ENCODE assay signal across 11 cellular contexts in the genomic region with DNA sequence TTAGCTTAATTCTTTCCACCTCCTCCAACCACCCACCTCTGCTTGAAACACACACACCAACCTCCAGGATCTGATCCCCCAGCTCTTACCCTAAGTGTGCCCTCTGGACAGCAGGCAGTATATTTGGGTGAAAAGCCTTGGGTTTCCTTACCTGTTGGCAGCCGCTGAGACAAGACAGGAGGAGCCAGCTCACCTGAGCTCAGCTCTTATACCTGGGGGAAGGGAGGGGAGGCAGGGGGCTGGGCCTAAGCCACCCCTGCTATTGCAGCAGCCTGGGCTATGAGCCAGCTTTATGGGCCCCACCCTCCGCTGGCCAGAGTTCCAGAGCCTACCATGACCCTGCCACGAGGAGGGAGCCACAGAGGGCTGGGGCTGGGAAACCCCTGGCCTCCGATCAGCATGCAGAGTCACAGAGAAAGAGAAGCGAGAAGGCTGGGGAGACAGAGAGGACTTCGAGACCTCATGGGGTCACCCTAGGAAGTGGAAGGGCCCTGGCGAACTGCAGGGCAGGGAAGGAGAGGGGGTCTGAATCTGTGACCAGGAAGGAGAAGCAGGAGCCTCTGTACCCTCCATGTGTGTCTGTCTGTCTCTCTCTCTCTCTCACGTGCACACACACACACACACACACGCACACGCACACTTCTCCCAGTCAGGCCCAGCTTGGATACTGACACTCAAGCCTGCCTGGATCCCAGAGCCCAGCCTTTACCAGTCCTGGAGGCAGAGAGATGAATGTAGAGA. TPM values are rescaled to one million over a fixed set of nuclear protein-coding genes. Genes with fewer than 3 reads are reported as not detected.
DNase-seq lines count a peak whose midpoint lies in the region; ATAC-seq and TF ChIP-seq lines count a peak whose summit lies in the region.
"Had no signal": no experiment of that assay in that cellular context is flagged by ENCODE, and none has a peak within 500 bp of the region (broad histone marks: within the 10 kb centered on the region; RNA-seq: fewer than 3 reads in every experiment).

Gene S100A14 (minus strand): TSS at position 182 of the 741 bp plus-strand sequence. CDS start 467 bp downstream, outside the sequence.

- H3K4me3 ChIP-seq in uterus (no peak within 1 kb of the TSS), BE2C (ENCODE audit: low read depth, low read length) (no peak within 1 kb of the TSS)

- H3K27ac ChIP-seq in uterus = peak within 1 kb of the TSS in 1 of 2 donors; percentile 6

- H3K4me1 ChIP-seq in uterus = no peaks in the 10 kb centered on the region
- no peaks in the 10 kb centered on the region for H3K4me1 ChIP-seq in BE2C

- H3K4me1 Mint-ChIP-seq in MCF 10A (ENCODE audit: insufficient read depth, unreplicated experiment) = peaks cover 53% of the 10 kb centered on the region
- peaks cover 27% of the 10 kb centered on the region for H3K4me1 Mint-ChIP-seq in stimulated activated memory B cell treated with anti-CD40 and anti-IgM and Interleukin-4, amounts not matched to agents 10 μg/mL and 1 μg/mL and 100 μg/mL, for 72 hours

- ATAC-seq in left lobe of liver = peak; percentile 75
- peak; percentile 24 for ATAC-seq in stimulated activated memory B cell treated with anti-CD40 and anti-IgM and Interleukin-4, amounts not matched to agents 10 μg/mL and 1 μg/mL and 100 μg/mL, for 72 hours

- H3K27me3 ChIP-seq in uterus (no peaks in the 10 kb centered on the region), BE2C (no peaks in the 10 kb centered on the region)

- peak within 1 kb of the TSS; percentile 76 for H3K27ac Mint-ChIP-seq in MCF 10A (ENCODE audit: low read depth, unreplicated experiment)
- peak within 1 kb of the TSS; percentile 70 for H3K27ac Mint-ChIP-seq in stimulated activated memory B cell treated with anti-CD40 and anti-IgM and Interleukin-4, amounts not matched to agents 10 μg/mL and 1 μg/mL and 100 μg/mL, for 72 hours
- H3K27ac Mint-ChIP-seq: activated T-cell treated with anti-CD3 and anti-CD28 coated beads, Interleukin-2, amount 50 U/mL, for 72 hours had no signal

- intact Hi-C loops in MCF 10A (cut with micrococcal nuclease) = loop anchor here (5.0 kb wide), 1 partner anchor 371 kb away; the partner anchor contains the start of gene RAB13
- intact Hi-C loops in uterus (cut with DNase I; ENCODE audit: low total_unique reads) = no loop called here

- CTCF ChIA-PET in MCF 10A (lab: Yijun Ruan, JAX) = interaction anchor here (0.6 to 11.8 kb wide), 23 partner anchors 9 to 1397 kb away, joined by 3 to 214 read pairs (median 4); partner anchors contain the start of genes CHTOP, RAB13, S100A1 and S100A13

- peak within 1 kb of the TSS; percentile 90 for H3K4me3 Mint-ChIP-seq in MCF 10A (ENCODE audit: unreplicated experiment)
- no peak within 1 kb of the TSS for H3K4me3 Mint-ChIP-seq in stimulated activated memory B cell treated with anti-CD40 and anti-IgM and Interleukin-4, amounts not matched to agents 10 μg/mL and 1 μg/mL and 100 μg/mL, for 72 hours
- H3K4me3 Mint-ChIP-seq: activated T-cell treated with anti-CD3 and anti-CD28 coated beads, Interleukin-2, amount 50 U/mL, for 72 hours had no signal

- H3K9me3 ChIP-seq in uterus = no peaks in the 10 kb centered on the region
- no peaks in the 10 kb centered on the region for H3K9me3 ChIP-seq in BE2C

- H3K9me3 Mint-ChIP-seq in MCF 10A (ENCODE audit: unreplicated experiment) = no peaks in the 10 kb centered on the region
- no peaks in the 10 kb centered on the region for H3K9me3 Mint-ChIP-seq in stimulated activated memory B cell treated with anti-CD40 and anti-IgM and Interleukin-4, amounts not matched to agents 10 μg/mL and 1 μg/mL and 100 μg/mL, for 72 hours
- H3K9me3 Mint-ChIP-seq: activated T-cell treated with anti-CD3 and anti-CD28 coated beads, Interleukin-2, amount 50 U/mL, for 72 hours had no signal

- POLR2A ChIA-PET in MCF 10A (lab: Yijun Ruan, JAX) = interaction anchor here (0.6 to 46.1 kb wide), 33 partner anchors 1 to 662 kb away, joined by 3 to 1272 read pairs (median 4); partner anchors contain the start of genes CHTOP, CREB3L4, CRTC2 and ILF2

- no peaks in the 10 kb centered on the region for H3K36me3 ChIP-seq in uterus
- H3K36me3 ChIP-seq in BE2C = no peaks in the 10 kb centered on the region

- no peaks in the 10 kb centered on the region for H3K27me3 Mint-ChIP-seq in MCF 10A (ENCODE audit: insufficient read depth, unreplicated experiment)
- H3K27me3 Mint-ChIP-seq in stimulated activated memory B cell treated with anti-CD40 and anti-IgM and Interleukin-4, amounts not matched to agents 10 μg/mL and 1 μg/mL and 100 μg/mL, for 72 hours = no peaks in the 10 kb centered on the region

- TF ChIP-seq CTCF in MCF 10A (IDR thresholded peaks at IDR 0.05; ENCODE audit: unreplicated experiment) (no peak), uterus (IDR thresholded peaks at IDR 0.05) (no peak), BE2C (IDR thresholded peaks at IDR 0.05; ENCODE audit: low read depth, low read length) (no peak)

- TF ChIP-seq POLR2A in uterus (IDR thresholded peaks at IDR 0.05) = no peak

- no TSS peak for BruUV-seq in MCF 10A (replicated peaks; lab: Mats Ljungman, UMichigan)

- peaks cover 30% of the 10 kb centered on the region for H3K36me3 Mint-ChIP-seq in MCF 10A (ENCODE audit: insufficient read depth, unreplicated experiment)
- H3K36me3 Mint-ChIP-seq in stimulated activated memory B cell treated with anti-CD40 and anti-IgM and Interleukin-4, amounts not matched to agents 10 μg/mL and 1 μg/mL and 100 μg/mL, for 72 hours = no peaks in the 10 kb centered on the region

- DNase-seq in HT-29 (ENCODE audit: low spot score) (peak; percentile 77), MCF 10A (ENCODE audit: unreplicated experiment) (peak; percentile 97), left lobe of liver (ENCODE audit: low spot score) (peak; percentile 89), cerebellum (ENCODE audit: low spot score) (no peak), uterus (no peak), BE2C (no peak)
- no peak for DNase-seq in activated naive CD4-positive, alpha-beta T cell treated with anti-CD3 and anti-CD28 coated beads, Interleukin-2, amount 50 U/mL, for 16 hours
- DNase-seq: activated T-cell treated with anti-CD3 and anti-CD28 coated beads, Interleukin-2, amount 50 U/mL, for 72 hours; GDM1; NCI-H1092 treated with DMSO at 0.1 percent for 48 hours had no signal

RNA-seq across cellular contexts. Expression of gene S100A14, which starts in this region (rescaled TPM):
- total RNA-seq in HT-29 (2014; rRNA removed; shearing (Covaris generic)) = 35.6 and 46.2 TPM in 2 replicates
- total RNA-seq in MCF 10A (2022) (264 and 332 TPM in 2 replicates), left lobe of liver (4.9 TPM), cerebellum (not detected), uterus (1 to 10 TPM in 1 of 4 donors, under 1 TPM in 1, not detected in 2; 0.29 to 6.2 TPM)
- not detected for polyA plus RNA-seq in BE2C (2012; ENCODE audit: insufficient read depth, insufficient read length, low read depth)

Comparison
In these comparisons a context has a peak if more than half of its experiments do, and no peak if none do; other contexts are left out.
1. DNase-seq: peak in HT-29 (single experiment), MCF 10A (single experiment) and left lobe of liver (single experiment); none in cerebellum (single experiment), uterus (0 of 2), BE2C (single experiment) and activated naive CD4-positive, alpha-beta T cell treated with anti-CD3 and anti-CD28 coated beads, Interleukin-2, amount 50 U/mL, for 16 hours (single experiment).